6 cellular contexts compared by ENCODE assay signal in genomic region chr2:2701813-2702212, GRCh38.
"Had no signal": no experiment of that assay in that cellular context is flagged by ENCODE, and none has a peak within 500 bp of the region (broad histone marks: within the 10 kb centered on the region; RNA-seq: fewer than 3 reads in every experiment).

No MANE protein-coding gene starts in this region.

- H3K4me3 Mint-ChIP-seq: GM23338, HFFc6, IgD-negative memory B cell had no signal

- H3K9me3 ChIP-seq: HAP-1 had no signal

- H3K4me3 ChIP-seq: GM23338, HAP-1 had no signal

- DNase-seq: H7, HFFc6 had no signal

- H3K9me3 Mint-ChIP-seq: GM23338 had no signal

- H3K36me3 ChIP-seq: HAP-1 had no signal

- H3K27ac Mint-ChIP-seq: GM23338, HFFc6, IgD-negative memory B cell had no signal

- H3K36me3 Mint-ChIP-seq: IgD-negative memory B cell had no signal

- H3K4me1 ChIP-seq: HAP-1 had no signal

- H3K27ac ChIP-seq: HL-60 had no signal
